8 cellular contexts compared by ENCODE assay signal in the genomic region with DNA sequence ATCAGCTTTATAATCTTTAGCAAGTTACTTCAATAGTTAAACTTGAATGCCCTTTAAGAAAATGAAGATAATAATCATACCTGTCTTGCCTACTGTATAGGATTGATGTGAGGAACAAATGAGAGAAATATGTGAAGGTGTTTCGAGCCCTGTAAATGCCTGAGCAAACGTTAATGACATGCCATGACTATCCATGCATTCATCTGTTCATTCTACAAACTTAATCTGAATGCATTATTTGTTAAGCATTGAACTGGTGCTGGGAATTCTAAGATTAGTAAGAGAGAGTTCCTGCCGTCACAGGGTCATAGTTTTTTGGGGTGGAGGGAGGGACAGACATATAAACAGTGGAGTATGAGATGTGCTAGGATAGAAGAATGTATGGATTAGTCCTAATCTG.
"Had no signal": no experiment of that assay in that cellular context is flagged by ENCODE, and none has a peak within 500 bp of the region (broad histone marks: within the 10 kb centered on the region; RNA-seq: fewer than 3 reads in every experiment).

No MANE protein-coding gene starts in this region.

- H3K4me3 Mint-ChIP-seq: GM23338, H9, HFFc6 had no signal

- ATAC-seq: GM23338, HCT116 had no signal

- DNase-seq: GM23248, GOT3, H7, H9, HCEC 1CT, HFFc6 had no signal

- H3K9me3 Mint-ChIP-seq: GM23338, H9, HFFc6 had no signal
